In the genomic region with DNA sequence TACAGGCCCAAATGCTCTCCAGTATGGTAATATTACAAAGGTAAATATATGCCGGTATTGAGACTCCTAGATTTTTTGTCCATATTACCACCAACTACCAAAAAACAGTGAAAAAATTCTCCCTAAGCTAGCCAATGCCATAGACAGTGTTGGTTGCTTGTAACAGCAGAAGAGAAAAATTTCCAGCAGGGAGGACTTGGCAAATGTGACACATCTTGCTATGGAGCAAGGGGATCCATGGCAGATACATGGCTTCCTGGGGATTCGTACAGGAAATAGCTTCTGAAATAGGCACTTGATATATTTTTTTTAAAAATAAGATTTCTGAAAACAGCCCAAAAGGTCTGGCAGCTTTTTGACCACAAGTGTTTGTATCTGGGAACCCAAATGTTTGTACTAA, we compare ENCODE assay signal across 32 cellular contexts. TPM values are rescaled to one million over a fixed set of nuclear protein-coding genes. Genes with fewer than 3 reads are reported as not detected.
"Had no signal": no experiment of that assay in that cellular context is flagged by ENCODE, and none has a peak within 500 bp of the region (broad histone marks: within the 10 kb centered on the region; RNA-seq: fewer than 3 reads in every experiment).

No MANE protein-coding gene starts in this region.

- H3K9me3 ChIP-seq: adrenal gland, ascending aorta, body of pancreas, breast epithelium had no signal

- H3K27ac ChIP-seq: adrenal gland, ascending aorta, body of pancreas, brain microvascular endothelial cell, breast epithelium, cardiac muscle cell had no signal

- H3K4me1 ChIP-seq: adrenal gland, ascending aorta, body of pancreas, breast epithelium had no signal

- DNase-seq: activated effector memory CD4-positive, alpha-beta T cell treated with anti-CD3 and anti-CD28 coated beads, Interleukin-2, amount 50 U/mL, for 16 hours; activated effector memory CD4-positive, alpha-beta T cell treated with Interleukin-2 at 50 U/mL for 16 hours; activated gamma-delta T cell; activated gamma-delta T cell treated with Interleukin-2 at 50 U/mL for 16 hours; activated naive CD4-positive, alpha-beta T cell; activated naive CD4-positive, alpha-beta T cell treated with anti-CD3 and anti-CD28 coated beads for 36 hours; activated naive CD4-positive, alpha-beta T cell treated with anti-CD3 and anti-CD28 coated beads, Interleukin-2, amount 10 ng/mL, durations not matched to agents 7 days and 5 days; activated naive CD4-positive, alpha-beta T cell treated with anti-CD3 and anti-CD28 coated beads, Interleukin-2, amount 50 U/mL, for 16 hours; activated naive CD4-positive, alpha-beta T cell treated with Interleukin-2 at 50 U/mL for 16 hours; activated naive CD8-positive, alpha-beta T cell treated with anti-CD3 and anti-CD28 coated beads for 36 hours; activated naive CD8-positive, alpha-beta T cell treated with anti-CD3 and anti-CD28 coated beads, Interleukin-2, amount 10 ng/mL, durations not matched to agents 7 days and 5 days; activated naive CD8-positive, alpha-beta T cell treated with anti-CD3 and anti-CD28 coated beads, Interleukin-2, amount 50 U/mL, for 24 hours; activated T-cell treated with anti-CD3 and anti-CD28 coated beads, Interleukin-2, amount 50 U/mL, for 1 hour; activated T-cell treated with anti-CD3 and anti-CD28 coated beads, Interleukin-2, amount 50 U/mL, for 24 hours; activated T-cell treated with anti-CD3 and anti-CD28 coated beads, Interleukin-2, amount 50 U/mL, for 4 hours; activated T-cell treated with anti-CD3 and anti-CD28 coated beads, Interleukin-2, amount 50 U/mL, for 48 hours; activated T-cell treated with anti-CD3 and anti-CD28 coated beads, Interleukin-2, amount 50 U/mL, for 72 hours; adrenal gland; amniotic stem cell; amygdala; anterior cingulate cortex; aorta; body of pancreas; brain microvascular endothelial cell; central memory CD4-positive, alpha-beta T cell had no signal

- H3K27me3 ChIP-seq: adrenal gland, ascending aorta, body of pancreas, brain microvascular endothelial cell, breast epithelium, cardiac muscle cell had no signal

- ATAC-seq: activated naive CD4-positive, alpha-beta T cell treated with anti-CD3 and anti-CD28 coated beads, Interleukin-2, amount 50 U/mL, for 72 hours; activated naive CD8-positive, alpha-beta T cell treated with anti-CD3 and anti-CD28 coated beads, Interleukin-2, amount 50 U/mL, for 24 hours; activated T-cell treated with anti-CD3 and anti-CD28 coated beads, Interleukin-2, amount 50 U/mL, for 4 hours; activated T-cell treated with anti-CD3 and anti-CD28 coated beads, Interleukin-2, amount 50 U/mL, for 72 hours; activated T-helper 17 cell treated with anti-CD3 and anti-CD28 coated beads, Interleukin-2, amount 50 U/mL, for 72 hours; body of pancreas had no signal

- H3K4me3 ChIP-seq: adrenal gland, ascending aorta, body of pancreas, breast epithelium, cardiac muscle cell had no signal

- H3K36me3 ChIP-seq: adrenal gland, ascending aorta, brain microvascular endothelial cell, breast epithelium, cardiac muscle cell had no signal

RNA-seq across cellular contexts. Expression of a gene that starts 14.6 kb away (rescaled TPM):
- total RNA-seq: activated naive CD4-positive, alpha-beta T cell treated with anti-CD3 and anti-CD28 coated beads for 36 hours; activated naive CD4-positive, alpha-beta T cell treated with anti-CD3 and anti-CD28 coated beads, Interleukin-2, amount 50 U/mL, for 72 hours; activated naive CD8-positive, alpha-beta T cell treated with anti-CD3 and anti-CD28 coated beads for 36 hours; activated naive CD8-positive, alpha-beta T cell treated with anti-CD3 and anti-CD28 coated beads, Interleukin-2, amount 10 ng/mL, durations not matched to agents 7 days and 5 days; activated T-cell treated with anti-CD3 and anti-CD28 coated beads, Interleukin-2, amount 50 U/mL, for 4 hours; activated T-cell treated with anti-CD3 and anti-CD28 coated beads, Interleukin-2, amount 50 U/mL, for 72 hours; activated T-helper 1 cell treated with anti-CD3 and anti-CD28 coated beads, Interleukin-12 subunit alpha, Interleukin-12 subunit beta, Interleukin-2, Interleukin-4 antibody, amounts not matched to agents 30 ng/mL and 10 ng/mL and 1 ng/mL, durations not matched to agents 14 hours and 24 hours and 36 hours; activated T-helper 17 cell treated with anti-CD3 and anti-CD28 coated beads, Interleukin-2, amount 50 U/mL, for 72 hours; activated T-helper 2 cell treated with anti-CD3 and anti-CD28 coated beads, Interferon-gamma antibody, Interleukin-2, Interleukin-4, amounts not matched to agents 10 μg/mL and 5 μg/mL and 100 μg/mL, durations not matched to agents 14 hours and 24 hours and 36 hours had no signal
